10 cellular contexts compared by ENCODE assay signal in the genomic region with DNA sequence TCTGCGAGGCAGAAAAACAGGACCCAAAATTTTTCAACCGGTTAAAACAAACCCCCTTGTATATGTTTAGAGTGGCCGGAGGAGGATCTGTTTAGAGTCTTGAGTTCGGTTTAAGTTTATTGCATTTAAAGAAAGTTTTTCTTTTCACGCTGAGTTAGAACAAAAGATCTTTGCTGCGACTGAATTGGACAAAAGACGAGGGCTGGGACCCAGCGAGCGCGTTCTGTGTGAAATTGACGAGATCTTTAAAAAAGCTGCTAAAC. TPM values are rescaled to one million over a fixed set of nuclear protein-coding genes. Genes with fewer than 3 reads are reported as not detected.
DNase-seq lines count a peak whose midpoint lies in the region; ATAC-seq and TF ChIP-seq lines count a peak whose summit lies in the region.
"Had no signal": no experiment of that assay in that cellular context is flagged by ENCODE, and none has a peak within 500 bp of the region (broad histone marks: within the 10 kb centered on the region; RNA-seq: fewer than 3 reads in every experiment).

No MANE protein-coding gene starts in this region.

- peak overlapping the region; percentile 26 for H3K27ac Mint-ChIP-seq in activated T-cell treated with anti-CD3 and anti-CD28 coated beads, Interleukin-2, amount 50 U/mL, for 72 hours
- peak overlapping the region; percentile 98 for H3K27ac Mint-ChIP-seq in mesothelial cell of epicardium

- H3K4me3 ChIP-seq in colonic mucosa, result peak overlapping the region; percentile 45
- peak overlapping the region; percentile 47 to 78 (median 65) for H3K4me3 ChIP-seq in upper lobe of left lung
- H3K4me3 ChIP-seq: BLaER1 had no signal

- no peak for DNase-seq in activated T-cell treated with anti-CD3 and anti-CD28 coated beads, Interleukin-2, amount 50 U/mL, for 72 hours
- DNase-seq in activated T-cell treated with anti-CD3 and anti-CD28 coated beads, Interleukin-2, amount 50 U/mL, for 4 hours, result no peak
- DNase-seq in colonic mucosa (no peak), mesothelial cell of epicardium (ENCODE audit: low spot score in 2 of 2, unreplicated experiment in 2 of 2) (no peak), upper lobe of left lung (no peak), HuH-7 (ENCODE audit: low spot score) (no peak), GM19240 (ENCODE audit: insufficient read length, low spot score) (no peak)

- no peaks in the 10 kb centered on the region for H3K9me3 Mint-ChIP-seq in activated T-cell treated with anti-CD3 and anti-CD28 coated beads, Interleukin-2, amount 50 U/mL, for 72 hours
- no peaks in the 10 kb centered on the region for H3K9me3 Mint-ChIP-seq in activated T-cell treated with anti-CD3 and anti-CD28 coated beads, Interleukin-2, amount 50 U/mL, for 4 hours
- no peaks in the 10 kb centered on the region for H3K9me3 Mint-ChIP-seq in mesothelial cell of epicardium

- H3K4me1 Mint-ChIP-seq in activated T-cell treated with anti-CD3 and anti-CD28 coated beads, Interleukin-2, amount 50 U/mL, for 72 hours (ENCODE audit: low read depth), result peaks cover 12% of the 10 kb centered on the region
- no peaks in the 10 kb centered on the region for H3K4me1 Mint-ChIP-seq in activated T-cell treated with anti-CD3 and anti-CD28 coated beads, Interleukin-2, amount 50 U/mL, for 4 hours (ENCODE audit: low read depth)
- H3K4me1 Mint-ChIP-seq in mesothelial cell of epicardium, result peaks cover 93% of the 10 kb centered on the region

- peak overlapping the region; percentile 78 to 83 for H3K9ac ChIP-seq in colonic mucosa (ENCODE audit: low read depth in 2 of 2, low read length in 2 of 2)
- H3K9ac ChIP-seq: BLaER1 had no signal

- H3K9me3 ChIP-seq in colonic mucosa, result no peaks in the 10 kb centered on the region
- no peaks in the 10 kb centered on the region for H3K9me3 ChIP-seq in upper lobe of left lung
- H3K9me3 ChIP-seq: BLaER1 had no signal

- H3K27me3 Mint-ChIP-seq in activated T-cell treated with anti-CD3 and anti-CD28 coated beads, Interleukin-2, amount 50 U/mL, for 72 hours (ENCODE audit: low read depth), result peaks cover 94% of the 10 kb centered on the region
- H3K27me3 Mint-ChIP-seq in activated T-cell treated with anti-CD3 and anti-CD28 coated beads, Interleukin-2, amount 50 U/mL, for 4 hours (ENCODE audit: low read depth), result peaks cover 88% of the 10 kb centered on the region
- H3K27me3 Mint-ChIP-seq in mesothelial cell of epicardium (ENCODE audit: low read depth), result no peaks in the 10 kb centered on the region

- no peaks in the 10 kb centered on the region for H3K27me3 ChIP-seq in colonic mucosa
- H3K27me3 ChIP-seq in upper lobe of left lung, result no peaks in the 10 kb centered on the region

- TF ChIP-seq CTCF in colonic mucosa (IDR thresholded peaks at IDR 0.05) (no peak), mesothelial cell of epicardium (IDR thresholded peaks at IDR 0.05; ENCODE audit: unreplicated experiment) (no peak), upper lobe of left lung (IDR thresholded peaks at IDR 0.05) (no peak)

- peak overlapping the region in 1 of 2 donors; percentile 19 for H3K4me3 Mint-ChIP-seq in activated T-cell treated with anti-CD3 and anti-CD28 coated beads, Interleukin-2, amount 50 U/mL, for 72 hours
- H3K4me3 Mint-ChIP-seq in activated T-cell treated with anti-CD3 and anti-CD28 coated beads, Interleukin-2, amount 50 U/mL, for 4 hours, result no peak overlapping the region
- H3K4me3 Mint-ChIP-seq in mesothelial cell of epicardium, result peak overlapping the region; percentile 89

- no peak for TF ChIP-seq EP300 in upper lobe of left lung (IDR thresholded peaks at IDR 0.05)

- peak overlapping the region; percentile 84 for H3K27ac ChIP-seq in colonic mucosa
- H3K27ac ChIP-seq in upper lobe of left lung, result peak overlapping the region; percentile 89 to 94 (median 94)
- H3K27ac ChIP-seq: BLaER1 had no signal

- TF ChIP-seq POLR2A in upper lobe of left lung (IDR thresholded peaks at IDR 0.05), result no peak

- intact Hi-C loops in colonic mucosa (cut with DNase I), result no loop called here

- H3K4me1 ChIP-seq in colonic mucosa, result peaks cover 11% of the 10 kb centered on the region
- H3K4me1 ChIP-seq in upper lobe of left lung, result peaks cover 0 to 30% (median 5%) of the 10 kb centered on the region in 4 donors
- H3K4me1 ChIP-seq: BLaER1 had no signal

- H3K36me3 Mint-ChIP-seq in activated T-cell treated with anti-CD3 and anti-CD28 coated beads, Interleukin-2, amount 50 U/mL, for 72 hours (ENCODE audit: insufficient read depth in 2 of 2), result peaks cover 0 to 1% of the 10 kb centered on the region in 2 donors
- H3K36me3 Mint-ChIP-seq in activated T-cell treated with anti-CD3 and anti-CD28 coated beads, Interleukin-2, amount 50 U/mL, for 4 hours (ENCODE audit: insufficient read depth), result no peaks in the 10 kb centered on the region
- peaks cover 27% of the 10 kb centered on the region for H3K36me3 Mint-ChIP-seq in mesothelial cell of epicardium

- H3K36me3 ChIP-seq in colonic mucosa (no peaks in the 10 kb centered on the region), upper lobe of left lung (peaks cover 0 to 16% (median 0%) of the 10 kb centered on the region in 4 donors)
- H3K36me3 ChIP-seq: BLaER1 had no signal

- no peak for ATAC-seq in activated T-cell treated with anti-CD3 and anti-CD28 coated beads, Interleukin-2, amount 50 U/mL, for 72 hours (replicated peaks in 1 of 2)
- no peak for ATAC-seq in activated T-cell treated with anti-CD3 and anti-CD28 coated beads, Interleukin-2, amount 50 U/mL, for 4 hours
- ATAC-seq in upper lobe of left lung (ENCODE audit: low FRiP score in 2 of 2) (no peak), GM21360 (IDR thresholded peaks at IDR 0.05; ENCODE audit: unreplicated experiment) (no peak)

- WGBS in upper lobe of left lung, 2 donors, result 0 to 4% methylated on average over 11 of the region's 11 CpGs

RNA-seq across cellular contexts. Expression of gene NR2F2, which starts 9.8 kb away (rescaled TPM):
- not detected for total RNA-seq in activated T-cell treated with anti-CD3 and anti-CD28 coated beads, Interleukin-2, amount 50 U/mL, for 72 hours
- under 1 TPM; 0.13 to 0.24 (median 0.15) TPM for total RNA-seq in activated T-cell treated with anti-CD3 and anti-CD28 coated beads, Interleukin-2, amount 50 U/mL, for 4 hours
- total RNA-seq in colonic mucosa (10 to 100 TPM; 25.7 to 35.0 TPM), mesothelial cell of epicardium (126 to 134 TPM (median 128 TPM) in 3 replicates), upper lobe of left lung (10 to 100 TPM; 10.8 to 64.7 (median 30.1) TPM)
- total RNA-seq: activated CD8-positive, alpha-beta memory T cell treated with anti-CD3 and anti-CD28 coated beads for 36 hours had no signal

Comparison
In these comparisons a context has a peak if more than half of its experiments do, and no peak if none do; other contexts are left out.
1. RNA of gene NR2F2, which starts 9.8 kb away (total RNA-seq): 126 to 134 TPM in mesothelial cell of epicardium, 25.7 to 35.0 TPM in colonic mucosa and 10.8 to 64.7 TPM in upper lobe of left lung; 0.13 to 0.24 TPM in activated T-cell treated with anti-CD3 and anti-CD28 coated beads, Interleukin-2, amount 50 U/mL, for 4 hours and not detected in activated T-cell treated with anti-CD3 and anti-CD28 coated beads, Interleukin-2, amount 50 U/mL, for 72 hours; every median in the first group is over 4 times any median in the second.